In the genomic region with DNA sequence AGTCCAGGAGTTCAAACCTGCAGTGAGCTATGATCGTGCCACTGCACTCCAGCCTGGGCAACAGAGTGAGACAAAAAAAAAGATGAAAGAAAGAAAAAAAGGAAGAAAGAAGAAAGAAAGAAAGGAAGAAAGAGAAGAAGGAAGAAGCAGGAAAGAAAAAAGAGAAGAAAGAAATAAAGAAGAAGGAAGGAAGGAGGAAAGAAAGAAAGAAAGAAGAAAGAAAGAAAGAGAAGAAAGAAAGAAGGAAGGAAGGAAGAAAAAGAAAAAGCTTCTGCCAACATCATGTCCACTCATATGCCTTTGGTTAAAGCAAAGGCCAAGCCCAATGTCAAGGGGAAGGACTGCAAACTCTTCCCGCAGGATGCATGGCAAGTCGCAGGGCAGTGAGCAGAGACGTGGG, we compare ENCODE assay signal across 22 cellular contexts.
"Had no signal": no experiment of that assay in that cellular context is flagged by ENCODE, and none has a peak within 500 bp of the region (broad histone marks: within the 10 kb centered on the region; RNA-seq: fewer than 3 reads in every experiment).

No MANE protein-coding gene starts in this region.

- H3K4me3 Mint-ChIP-seq: central memory CD8-positive, alpha-beta T cell; effector memory CD8-positive, alpha-beta T cell; mesothelial cell of epicardium; nephron; stimulated activated naive B cell treated with anti-CD40 and anti-IgM and Interleukin-4, amounts not matched to agents 10 μg/mL and 1 μg/mL and 100 μg/mL, for 72 hours had no signal

- DNase-seq: effector memory CD8-positive, alpha-beta T cell; gastrocnemius medialis; heart left ventricle; left cardiac atrium; left lung; mesenchymal stem cell; mucosa of descending colon; naive thymus-derived CD4-positive, alpha-beta T cell; pancreas; small intestine; stimulated activated CD4-positive, alpha-beta T cell treated with anti-CD3 and anti-CD28 coated beads, Interleukin-15, amount 100 ng/mL, for 24 hours; stimulated activated CD4-positive, alpha-beta T cell treated with anti-CD3 and anti-CD28 coated beads, Interleukin-2, amount 100 ng/mL, for 48 hours; stimulated activated naive B cell treated with anti-CD40 and anti-IgM and Interleukin-4, amounts not matched to agents 10 μg/mL and 1 μg/mL and 100 μg/mL, for 72 hours; upper lobe of left lung had no signal

- H3K4me3 ChIP-seq: coronary artery, gastrocnemius medialis, heart left ventricle, hepatocyte, left lung, mucosa of descending colon, pancreas, thoracic aorta, tibial nerve, upper lobe of left lung had no signal

- H3K9me3 Mint-ChIP-seq: central memory CD8-positive, alpha-beta T cell; effector memory CD8-positive, alpha-beta T cell had no signal

- H3K9me3 ChIP-seq: gastrocnemius medialis, mucosa of descending colon, neutrophil, pancreas, thoracic aorta, upper lobe of left lung had no signal

- H3K27ac ChIP-seq: coronary artery, gastrocnemius medialis, heart left ventricle, hepatocyte, left lung, neutrophil, pancreas, thoracic aorta, tibial nerve, upper lobe of left lung had no signal

- H3K36me3 Mint-ChIP-seq: naive thymus-derived CD4-positive, alpha-beta T cell; stimulated activated naive B cell treated with anti-CD40 and anti-IgM and Interleukin-4, amounts not matched to agents 10 μg/mL and 1 μg/mL and 100 μg/mL, for 72 hours had no signal

- H3K4me2 ChIP-seq: hepatocyte had no signal

- H3K4me1 Mint-ChIP-seq: central memory CD8-positive, alpha-beta T cell; stimulated activated naive B cell treated with anti-CD40 and anti-IgM and Interleukin-4, amounts not matched to agents 10 μg/mL and 1 μg/mL and 100 μg/mL, for 72 hours had no signal

- H3K27me3 ChIP-seq: gastrocnemius medialis, heart left ventricle, hepatocyte, left lung, neutrophil, pancreas, tibial nerve, upper lobe of left lung had no signal

- H3K27ac Mint-ChIP-seq: effector memory CD8-positive, alpha-beta T cell; mesothelial cell of epicardium; naive thymus-derived CD4-positive, alpha-beta T cell; stimulated activated naive B cell treated with anti-CD40 and anti-IgM and Interleukin-4, amounts not matched to agents 10 μg/mL and 1 μg/mL and 100 μg/mL, for 72 hours had no signal

- ATAC-seq: effector memory CD8-positive, alpha-beta T cell; gastrocnemius medialis; heart left ventricle; left cardiac atrium; left lung; mucosa of descending colon; naive thymus-derived CD4-positive, alpha-beta T cell; pancreas; stimulated activated naive B cell treated with anti-CD40 and anti-IgM and Interleukin-4, amounts not matched to agents 10 μg/mL and 1 μg/mL and 100 μg/mL, for 72 hours had no signal

- H3K79me2 ChIP-seq: hepatocyte had no signal

- H3K36me3 ChIP-seq: gastrocnemius medialis, heart left ventricle, left lung, neutrophil, pancreas, thoracic aorta, tibial nerve, upper lobe of left lung had no signal

- H3K4me1 ChIP-seq: gastrocnemius medialis, heart left ventricle, left lung, pancreas, tibial nerve, upper lobe of left lung had no signal

- H2AFZ ChIP-seq: hepatocyte had no signal
